Comparison of ENCODE assay signal across 12 cellular contexts in the genomic region with DNA sequence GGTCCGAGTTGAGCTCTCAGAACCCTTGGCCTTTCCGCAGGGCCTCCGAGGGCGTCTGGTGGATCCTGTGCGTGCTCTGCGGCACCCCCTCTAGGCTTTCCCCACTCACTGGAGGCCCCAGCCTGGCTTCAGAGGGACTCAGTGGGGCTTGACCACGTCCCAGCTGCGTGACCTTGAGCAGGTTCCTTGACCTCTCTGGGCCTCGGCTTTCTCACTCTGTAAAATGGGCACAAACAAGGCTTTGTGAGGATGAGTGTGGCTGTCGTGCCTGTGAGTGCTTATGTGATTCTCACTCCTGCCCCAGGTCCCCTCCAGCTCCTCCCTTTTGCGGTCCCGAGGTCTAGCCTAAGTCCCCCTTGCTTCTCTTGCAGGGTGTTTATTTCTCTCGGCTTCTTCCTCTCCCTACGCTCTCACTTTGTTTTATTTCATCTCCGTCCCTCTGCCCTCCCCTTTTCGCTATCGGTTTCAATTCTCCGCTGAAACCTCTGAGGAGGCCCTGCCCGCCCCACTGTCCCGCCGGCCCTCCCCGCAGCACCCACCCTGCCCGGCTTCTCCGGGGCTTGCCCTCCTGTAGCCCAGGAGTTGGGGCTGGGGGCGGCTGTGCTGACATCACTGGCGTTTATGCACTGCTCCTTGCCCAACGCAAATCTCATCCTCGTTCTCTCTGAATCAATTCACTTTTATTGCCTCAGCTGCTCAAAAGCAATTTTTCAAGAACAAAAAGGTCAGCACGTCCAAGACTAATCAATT.
A peak's percentile ranks its signal among the peaks of the same experiment; 100 is the strongest.
DNase-seq lines count a peak whose midpoint lies in the region; ATAC-seq, FAIRE-seq and TF ChIP-seq lines count a peak whose summit lies in the region.
"Had no signal": no experiment of that assay in that cellular context is flagged by ENCODE, and none has a peak within 500 bp of the region (broad histone marks: within the 10 kb centered on the region; RNA-seq: fewer than 3 reads in every experiment).

No MANE protein-coding gene starts in this region.

- peaks cover 44% of the 10 kb centered on the region for H3K27me3 Mint-ChIP-seq in astrocyte (ENCODE audit: low read depth, unreplicated experiment)

- TF ChIP-seq CTCF in astrocyte (IDR thresholded peaks at IDR 0.05; ENCODE audit: insufficient read depth, low read depth, low read length) = no peak

- no peak overlapping the region for H3K27ac ChIP-seq in astrocyte (ENCODE audit: low read depth, low read length)
- no peak overlapping the region for H3K27ac ChIP-seq in rectal smooth muscle tissue (ENCODE audit: low read depth, low read length)
- H3K27ac ChIP-seq: neural progenitor cell, thoracic aorta had no signal

- no peaks in the 10 kb centered on the region for H3K79me2 ChIP-seq in astrocyte (ENCODE audit: insufficient read depth, low read length)

- no peak overlapping the region for H2AFZ ChIP-seq in astrocyte (ENCODE audit: low read depth, low read length)
- H2AFZ ChIP-seq: neural progenitor cell had no signal

- no peaks in the 10 kb centered on the region for H3K4me1 Mint-ChIP-seq in astrocyte (ENCODE audit: low read depth, unreplicated experiment)

- POLR2A ChIA-PET in HEK293T (lab: Yijun Ruan, JAX) = interaction anchor here (2.8 kb wide), 1 partner anchor 72 kb away, joined by 8 read pairs; no protein-coding TSS in a partner anchor

- H3K9ac ChIP-seq in astrocyte (ENCODE audit: low read length) (no peak overlapping the region), rectal smooth muscle tissue (ENCODE audit: low read length) (no peak overlapping the region)
- H3K9ac ChIP-seq: neural progenitor cell had no signal

- peaks cover 5% of the 10 kb centered on the region for H4K20me1 ChIP-seq in astrocyte (ENCODE audit: insufficient read depth, low read length)

- no peaks in the 10 kb centered on the region for H3K36me3 Mint-ChIP-seq in astrocyte (ENCODE audit: low read depth, unreplicated experiment)
- H3K36me3 Mint-ChIP-seq: neural progenitor cell had no signal

- CTCF ChIA-PET in HEK293T (lab: Yijun Ruan, JAX) = interaction anchor here (0.6 to 1.3 kb wide), 3 partner anchors 32 to 110 kb away, joined by 3 read pairs; no protein-coding TSS in a partner anchor

- no peaks in the 10 kb centered on the region for H3K4me1 ChIP-seq in astrocyte (ENCODE audit: insufficient read depth, low read length)
- H3K4me1 ChIP-seq in rectal smooth muscle tissue (ENCODE audit: control insufficient read depth, insufficient read depth, low read length) = peaks cover 5% of the 10 kb centered on the region
- H3K4me1 ChIP-seq: neural progenitor cell had no signal

- H3K36me3 ChIP-seq in astrocyte (ENCODE audit: insufficient read depth, low read length) (no peaks in the 10 kb centered on the region), rectal smooth muscle tissue (ENCODE audit: control insufficient read depth, insufficient read depth, low read length) (no peaks in the 10 kb centered on the region)
- H3K36me3 ChIP-seq: neural progenitor cell, thoracic aorta had no signal

- H3K4me3 Mint-ChIP-seq in astrocyte (ENCODE audit: unreplicated experiment) = no peak overlapping the region
- H3K4me3 Mint-ChIP-seq: neural progenitor cell had no signal

- FAIRE-seq in astrocyte (lab: Jason Lieb, UNC) = no peak

- H3K9me3 ChIP-seq in astrocyte (ENCODE audit: insufficient read depth, low read depth, low read length) = no peaks in the 10 kb centered on the region
- H3K9me3 ChIP-seq: thoracic aorta had no signal

- no peak overlapping the region for H3K27ac Mint-ChIP-seq in astrocyte (ENCODE audit: unreplicated experiment)
- H3K27ac Mint-ChIP-seq: neural progenitor cell had no signal

- no peaks in the 10 kb centered on the region for H3K9me3 Mint-ChIP-seq in astrocyte (ENCODE audit: unreplicated experiment)
- H3K9me3 Mint-ChIP-seq: neural progenitor cell had no signal

- H3K4me2 ChIP-seq in astrocyte (ENCODE audit: low read length) = peak overlapping the region; percentile 5
- H3K4me2 ChIP-seq: neural progenitor cell had no signal

- DNase-seq in activated CD4-positive, CD25-positive, alpha-beta regulatory T cell treated with anti-CD3 and anti-CD28 coated beads, Interleukin-2, amount 50 U/mL, for 72 hours = no peak
- DNase-seq in HEK293T (ENCODE audit: extremely low spot score) = no peak
- DNase-seq in astrocyte (ENCODE audit: low read depth) = no peak
- DNase-seq in D341Med (ENCODE audit: low spot score) = no peak
- DNase-seq: NCI-H1436 treated with DMSO at 0.1 percent for 48 hours, NCI-H524 treated with DMSO at 0.1 percent for 48 hours had no signal

- H3K27me3 ChIP-seq in astrocyte (ENCODE audit: insufficient read depth, low read length) = peaks cover 20% of the 10 kb centered on the region
- peaks cover 9% of the 10 kb centered on the region for H3K27me3 ChIP-seq in rectal smooth muscle tissue (ENCODE audit: control insufficient read depth, insufficient read depth, low read length)

- H3K4me3 ChIP-seq in astrocyte (ENCODE audit: insufficient read depth, low read depth, low read length) = no peak overlapping the region
- H3K4me3 ChIP-seq in rectal smooth muscle tissue (ENCODE audit: low read length) = peak overlapping the region; percentile 21
- H3K4me3 ChIP-seq: neural progenitor cell, thoracic aorta had no signal

- ATAC-seq in activated CD4-positive, CD25-positive, alpha-beta regulatory T cell treated with anti-CD3 and anti-CD28 coated beads, Interleukin-2, amount 50 U/mL, for 24 hours = peak; percentile 11 to 50
- no peak for ATAC-seq in GM19351 (IDR thresholded peaks at IDR 0.05; ENCODE audit: unreplicated experiment)
- no peak for ATAC-seq in GM19467 (IDR thresholded peaks at IDR 0.05; ENCODE audit: unreplicated experiment)

TF ChIP-seq in HEK293T, 16 proteins besides CTCF, POLR2A, EP300 and RAD21:
- 0 out of 2 replicates have a peak, but pooled peaks have one; percentile 36 for TF ChIP-seq FOXM1 (IDR thresholded peaks at IDR 0.05; ENCODE audit: borderline replicate concordance)
- no peak for TF ChIP-seq ELF4 (IDR thresholded peaks at IDR 0.05)
- no peak for TF ChIP-seq CTBP1 (IDR thresholded peaks at IDR 0.05; ENCODE audit: borderline replicate concordance)
TF ChIP-seq in HEK293T: peak in this region for 1.

Comparison
In these comparisons a context has a peak if more than half of its experiments do, and no peak if none do; other contexts are left out.
1. ATAC-seq: peak in activated CD4-positive, CD25-positive, alpha-beta regulatory T cell treated with anti-CD3 and anti-CD28 coated beads, Interleukin-2, amount 50 U/mL, for 24 hours (2 of 2); none in GM19351 (single experiment) and GM19467 (single experiment).